ENCODE assay signal across 7 cellular contexts in genomic region chr16:21520134-21521047, GRCh38.
DNase-seq lines count a peak whose midpoint lies in the region; ATAC-seq and TF ChIP-seq lines count a peak whose summit lies in the region.
"Not testable (repeated sequence)": the region's sequence is repeated elsewhere in the genome, so short reads cannot be mapped to it uniquely, and the experiment has no call there.

No MANE protein-coding gene starts in this region.

- DNase-seq in NCI-H2029 (lab: John Stamatoyannopoulos, UW) = peak; percentile 83
- peak; percentile 97 for DNase-seq in T1000 (lab: John Stamatoyannopoulos, UW)
- DNase-seq in astrocyte of the hippocampus (ENCODE audit: low read depth, low spot score) = peak; percentile 100
- DNase-seq in hypothalamus (lab: John Stamatoyannopoulos, UW) = peak; percentile 78 to 100 (median 98)
- DNase-seq in retinal pigment epithelial cell (ENCODE audit: low read depth) = peak; percentile 74

- TF ChIP-seq CTCF in retinal pigment epithelial cell (conservative IDR thresholded peaks at IDR 0.05; ENCODE audit: low read depth, low read length) = not testable (repeated sequence)

- H3K4me3 ChIP-seq in retinal pigment epithelial cell (ENCODE audit: low read length) = peak overlapping the region; percentile 69

- ATAC-seq in GM18511 (IDR thresholded peaks at IDR 0.05; ENCODE audit: unreplicated experiment) (peak; percentile 67), HG02981 (IDR thresholded peaks at IDR 0.05; ENCODE audit: unreplicated experiment) (peak; percentile 55)

Comparison
In these comparisons a context has a peak if more than half of its experiments do, and no peak if none do; other contexts are left out.
1. Peak in every context shown above with its lines: DNase-seq, ATAC-seq and H3K4me3 ChIP-seq.